8 cellular contexts compared by ENCODE assay signal in the genomic region with DNA sequence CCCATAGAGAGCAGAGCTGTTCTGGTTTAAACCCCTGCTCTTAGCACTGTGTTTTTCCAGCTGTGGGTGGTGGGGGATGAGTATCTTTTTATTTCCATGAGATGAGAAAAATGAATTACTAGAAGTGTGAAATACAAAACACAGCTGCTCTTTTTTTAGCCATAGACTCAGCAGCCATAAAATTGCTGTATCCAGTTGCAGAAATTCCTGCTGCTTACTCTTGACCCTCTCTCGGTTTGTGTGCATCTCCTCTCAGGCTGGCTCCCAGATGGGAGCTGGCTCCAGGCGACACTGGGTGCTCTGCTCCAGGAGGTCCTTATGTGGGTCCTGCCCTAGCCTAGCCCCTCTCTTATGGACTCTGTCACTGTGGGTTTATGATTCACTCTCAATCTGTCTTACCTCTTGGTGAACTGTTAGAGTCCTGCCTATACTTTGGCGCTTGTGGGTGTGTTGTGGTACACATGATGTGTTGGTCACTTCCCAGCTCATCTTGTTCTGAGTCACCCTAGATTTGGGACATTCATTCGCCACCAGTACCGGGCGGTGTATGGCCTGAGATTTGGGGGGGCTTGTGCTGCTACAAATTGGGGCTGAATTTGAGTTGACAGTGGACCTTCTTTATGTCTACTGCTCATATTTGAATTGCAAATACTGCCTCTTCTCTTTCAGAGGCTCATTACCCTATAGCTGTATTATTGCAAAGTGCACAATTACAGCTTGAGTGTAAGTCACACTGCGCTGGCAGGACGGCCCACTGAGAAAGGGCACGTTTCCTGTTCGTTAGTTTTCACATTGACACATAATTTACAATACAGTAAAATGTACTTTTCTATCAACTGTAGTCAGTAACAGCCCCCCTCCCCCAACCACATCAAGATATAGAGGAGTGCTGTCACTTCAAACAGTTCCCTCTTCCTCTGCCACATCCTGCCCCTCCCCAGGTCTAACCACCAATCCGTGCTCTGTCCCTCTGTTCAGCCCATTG. TPM values are rescaled to one million over a fixed set of nuclear protein-coding genes. Genes with fewer than 3 reads are reported as not detected.
DNase-seq lines count a peak whose midpoint lies in the region; ATAC-seq and TF ChIP-seq lines count a peak whose summit lies in the region.

No MANE protein-coding gene starts in this region.

- CTCF ChIA-PET in A673 (lab: Charles Lee): interaction anchor here (0.6 to 0.7 kb wide), 2 partner anchors 7 to 980 kb away, joined by 5 to 8 read pairs; no protein-coding TSS in a partner anchor

- H3K36me3 ChIP-seq in A673 (ENCODE audit: insufficient read depth, low read length, poor library complexity, severe bottlenecking) (peaks cover 15% of the 10 kb centered on the region), lung (ENCODE audit: control insufficient read depth in 2 of 2, insufficient read depth in 2 of 2, low read length in 2 of 2) (peaks cover 7 to 25% of the 10 kb centered on the region in 2 donors)

- H3K9me3 ChIP-seq in A673 (ENCODE audit: low read depth, low read length, poor library complexity, severe bottlenecking) (no peaks in the 10 kb centered on the region), lung (ENCODE audit: control insufficient read depth in 2 of 2, insufficient read depth in 1 of 2, low read length in 1 of 2) (no peaks in the 10 kb centered on the region)

- H3K27ac Mint-ChIP-seq in stimulated activated naive B cell treated with anti-CD40 and anti-IgM and Interleukin-4, amounts not matched to agents 10 μg/mL and 1 μg/mL and 100 μg/mL, for 72 hours: peak overlapping the region; percentile 56
- H3K27ac Mint-ChIP-seq in progenitor cell of endocrine pancreas: no peak overlapping the region

- DNase-seq in A673 (ENCODE audit: low spot score): peak; percentile 9
- DNase-seq in NOMO-1 treated with dmso at 0.1 percent for 144 hours (lab: John Stamatoyannopoulos, UW; ENCODE audit: unreplicated experiment): peak; percentile 79
- peak; percentile 29 to 37 for DNase-seq in activated T-helper 1 cell treated with anti-CD3 and anti-CD28 coated beads, Interleukin-2, amount 50 U/mL, for 16 hours (ENCODE audit: low read depth in 1 of 2, low spot score in 1 of 2)
- no peak for DNase-seq in lung (ENCODE audit: low spot score)
- DNase-seq in stimulated activated naive B cell treated with anti-CD40 and anti-IgM and Interleukin-4, amounts not matched to agents 10 μg/mL and 1 μg/mL and 100 μg/mL, for 72 hours: no peak
- no peak for DNase-seq in progenitor cell of endocrine pancreas (ENCODE audit: low spot score, unreplicated experiment)
- no peak for DNase-seq in NCI-H2171 (lab: John Stamatoyannopoulos, UW)

- H3K27me3 Mint-ChIP-seq in stimulated activated naive B cell treated with anti-CD40 and anti-IgM and Interleukin-4, amounts not matched to agents 10 μg/mL and 1 μg/mL and 100 μg/mL, for 72 hours: no peaks in the 10 kb centered on the region
- H3K27me3 Mint-ChIP-seq in progenitor cell of endocrine pancreas: no peaks in the 10 kb centered on the region

- intact Hi-C loops in A673 (cut with micrococcal nuclease; ENCODE audit: unreplicated experiment): loop anchor here (5.0 kb wide), 1 partner anchor 95 kb away; no protein-coding TSS in a partner anchor

- peaks cover 9% of the 10 kb centered on the region for H3K4me1 ChIP-seq in A673 (ENCODE audit: insufficient read depth, low read length, poor library complexity, severe bottlenecking)
- H3K4me1 ChIP-seq in lung (ENCODE audit: control insufficient read depth in 2 of 2, insufficient read depth in 2 of 2, low read length in 2 of 2): peaks cover 0 to 13% of the 10 kb centered on the region in 2 donors

- H3K4me3 Mint-ChIP-seq in stimulated activated naive B cell treated with anti-CD40 and anti-IgM and Interleukin-4, amounts not matched to agents 10 μg/mL and 1 μg/mL and 100 μg/mL, for 72 hours: no peak overlapping the region
- H3K4me3 Mint-ChIP-seq in progenitor cell of endocrine pancreas (ENCODE audit: low read depth): no peak overlapping the region

- no peak overlapping the region for H3K4me3 ChIP-seq in A673 (ENCODE audit: low read depth, low read length, poor library complexity, severe bottlenecking)
- H3K4me3 ChIP-seq in lung: no peak overlapping the region

- POLR2A ChIA-PET in A673 (lab: Charles Lee; ENCODE audit: low non-redundant PET): no interaction called here

- peak; percentile 68 for ATAC-seq in GM21423 (IDR thresholded peaks at IDR 0.05; ENCODE audit: unreplicated experiment)
- ATAC-seq in lung (ENCODE audit: insufficient read depth, low FRiP score): peak; percentile 37
- peak; percentile 70 to 72 for ATAC-seq in stimulated activated naive B cell treated with anti-CD40 and anti-IgM and Interleukin-4, amounts not matched to agents 10 μg/mL and 1 μg/mL and 100 μg/mL, for 72 hours (replicated peaks)

- peak overlapping the region; percentile 27 for H3K27ac ChIP-seq in A673 (ENCODE audit: low read depth, low read length, poor library complexity, severe bottlenecking)
- H3K27ac ChIP-seq in lung (ENCODE audit: low read depth in 1 of 2, low read length in 1 of 2): peak overlapping the region in 1 of 2 donors; percentile 63

- H3K36me3 Mint-ChIP-seq in stimulated activated naive B cell treated with anti-CD40 and anti-IgM and Interleukin-4, amounts not matched to agents 10 μg/mL and 1 μg/mL and 100 μg/mL, for 72 hours: peaks cover 35 to 55% of the 10 kb centered on the region in 2 donors
- H3K36me3 Mint-ChIP-seq in progenitor cell of endocrine pancreas (ENCODE audit: insufficient read depth): peaks cover 9% of the 10 kb centered on the region

- peaks cover 10 to 20% of the 10 kb centered on the region in 2 donors for H3K4me1 Mint-ChIP-seq in stimulated activated naive B cell treated with anti-CD40 and anti-IgM and Interleukin-4, amounts not matched to agents 10 μg/mL and 1 μg/mL and 100 μg/mL, for 72 hours
- peaks cover 2% of the 10 kb centered on the region for H3K4me1 Mint-ChIP-seq in progenitor cell of endocrine pancreas (ENCODE audit: low read depth)

- no peaks in the 10 kb centered on the region for H3K9me3 Mint-ChIP-seq in stimulated activated naive B cell treated with anti-CD40 and anti-IgM and Interleukin-4, amounts not matched to agents 10 μg/mL and 1 μg/mL and 100 μg/mL, for 72 hours
- no peaks in the 10 kb centered on the region for H3K9me3 Mint-ChIP-seq in progenitor cell of endocrine pancreas (ENCODE audit: low read depth)

- H3K27me3 ChIP-seq in A673 (replicated peaks; ENCODE audit: insufficient read depth, low read depth, low read length, poor library complexity) (no peaks in the 10 kb centered on the region), lung (ENCODE audit: control insufficient read depth, insufficient read depth) (no peaks in the 10 kb centered on the region)

- no TSS peak for BruUV-seq in A673 (replicated peaks; lab: Mats Ljungman, UMichigan)

- WGBS in lung, 2 donors: 35 to 50% methylated on average over 11 of the region's 11 CpGs

- no peak for TF ChIP-seq CTCF in A673 (conservative IDR thresholded peaks at IDR 0.05; ENCODE audit: low read depth, low read length)
- TF ChIP-seq CTCF in lung (IDR thresholded peaks at IDR 0.05; ENCODE audit: control extremely low read depth, extremely low read depth): no peak
- no peak for TF ChIP-seq CTCF in progenitor cell of endocrine pancreas (IDR thresholded peaks at IDR 0.05; ENCODE audit: unreplicated experiment)

RNA-seq across cellular contexts. Expression of a gene that starts 46.9 kb away (rescaled TPM):
- 2.3 and 2.6 TPM in 2 replicates for total RNA-seq in A673 (2021)
- total RNA-seq in lung: 1 to 10 TPM; 1.1 to 1.4 TPM
- under 1 TPM; 0.35 to 0.63 TPM for polyA plus RNA-seq in lung
- 2.1 and 2.4 TPM in 2 replicates for total RNA-seq in progenitor cell of endocrine pancreas

Comparison
In these comparisons a context has a peak if more than half of its experiments do, and no peak if none do; other contexts are left out.
1. DNase-seq: peak in A673 (single experiment), NOMO-1 treated with dmso at 0.1 percent for 144 hours (single experiment) and activated T-helper 1 cell treated with anti-CD3 and anti-CD28 coated beads, Interleukin-2, amount 50 U/mL, for 16 hours (2 of 2); none in lung (single experiment), stimulated activated naive B cell treated with anti-CD40 and anti-IgM and Interleukin-4, amounts not matched to agents 10 μg/mL and 1 μg/mL and 100 μg/mL, for 72 hours (single experiment), progenitor cell of endocrine pancreas (single experiment) and NCI-H2171 (single experiment).
2. Peak in every context shown above with its lines, with median percentiles within 50 percentile points of each other: ATAC-seq.